In the genomic region with DNA sequence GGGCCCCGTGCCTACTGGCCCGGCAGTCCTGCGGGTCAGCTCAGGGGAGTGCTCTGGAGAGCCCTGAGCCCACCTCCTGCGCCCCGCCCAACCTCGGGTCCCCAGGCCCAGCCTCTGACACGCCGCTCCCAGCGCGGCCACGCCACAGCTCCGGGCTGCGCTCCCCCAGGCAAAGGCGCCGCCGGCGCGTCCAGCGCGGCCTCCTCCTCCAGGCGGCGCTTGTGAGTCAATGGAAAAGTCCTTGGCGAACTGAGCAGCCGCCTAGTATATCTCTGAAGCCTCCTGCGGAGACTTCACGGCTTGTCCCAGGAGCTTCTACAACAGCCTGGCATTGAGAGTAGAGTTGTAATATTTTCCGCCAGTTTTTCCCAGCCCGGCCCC, we compare ENCODE assay signal across 1 cellular context.
TF ChIP-seq lines count a peak whose summit lies in the region.

No MANE protein-coding gene starts in this region.

TF ChIP-seq in K562, 482 proteins besides CTCF, POLR2A, EP300 and RAD21 (continued from another document):
- TF ChIP-seq YY1 (IDR thresholded peaks at IDR 0.05; ENCODE audit: borderline replicate concordance in 1 of 3, control insufficient read depth in 1 of 3, extremely low read depth in 1 of 3, insufficient read depth in 3 of 3, insufficient read length in 1 of 3, insufficient replicate concordance in 2 of 3, low read depth in 1 of 3, low read length in 2 of 3) = peak in 1 of 3 experiments; percentile 34
- TF ChIP-seq SMC3 (conservative IDR thresholded peaks at IDR 0.05; ENCODE audit: insufficient read depth, low read depth, low read length) = peak; percentile 51
- TF ChIP-seq GABPB1 (CRISPR knock-in tag; IDR thresholded peaks at IDR 0.05) = no peak
- TF ChIP-seq TEAD1 (CRISPR knock-in tag; IDR thresholded peaks at IDR 0.05) = no peak
- 0 out of 4 replicates have a peak, but pooled peaks of 1 of the 2 experiments have one; percentile 13 for TF ChIP-seq NRF1 (conservative IDR thresholded peaks at IDR 0.05 in 1 of 2, IDR thresholded peaks at IDR 0.05 in 1 of 2)
- 0 out of 2 replicates have a peak, but pooled peaks have one; percentile 11 for TF ChIP-seq RB1 (IDR thresholded peaks at IDR 0.05; ENCODE audit: low read depth)
- TF ChIP-seq CXXC5 (CRISPR knock-in tag; IDR thresholded peaks at IDR 0.05) = 0 out of 2 replicates have a peak, but pooled peaks have one; percentile 31
- TF ChIP-seq TCF3 (CRISPR knock-in tag; IDR thresholded peaks at IDR 0.05) = no peak
